In the genomic region with DNA sequence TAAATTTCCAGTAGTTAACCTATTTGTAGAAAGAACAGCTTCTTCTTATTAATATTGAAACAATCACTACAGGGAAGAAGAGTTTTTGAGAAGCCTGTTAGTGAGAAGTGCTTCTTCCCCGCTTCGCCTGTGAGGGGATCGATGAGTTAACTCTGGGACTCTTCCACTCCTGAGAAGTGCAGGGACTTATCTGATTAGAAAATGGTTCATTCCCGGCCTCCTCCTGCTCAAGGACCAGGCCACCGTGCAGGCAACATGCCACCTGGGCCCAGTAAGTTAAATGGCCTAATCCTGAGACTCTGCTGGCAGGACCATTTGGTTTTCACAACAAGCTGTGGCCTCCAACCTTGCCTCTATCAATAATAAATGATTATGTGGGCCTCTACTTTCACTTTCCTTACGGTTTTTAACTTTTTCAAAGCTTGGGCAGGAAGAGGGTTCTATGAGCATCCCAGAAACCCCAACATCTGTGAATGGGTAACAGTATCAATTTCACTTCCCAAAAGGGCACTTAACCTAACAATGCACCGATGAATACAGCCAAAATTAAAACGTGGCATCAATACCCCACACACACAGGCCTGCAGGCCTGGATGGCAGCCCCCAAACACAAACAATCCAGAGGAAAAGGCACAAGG, we compare ENCODE assay signal across 12 cellular contexts. TPM values are rescaled to one million over a fixed set of nuclear protein-coding genes. Genes with fewer than 3 reads are reported as not detected.
DNase-seq lines count a peak whose midpoint lies in the region; ATAC-seq, FAIRE-seq and TF ChIP-seq lines count a peak whose summit lies in the region.
"Had no signal": no experiment of that assay in that cellular context is flagged by ENCODE, and none has a peak within 500 bp of the region (broad histone marks: within the 10 kb centered on the region; RNA-seq: fewer than 3 reads in every experiment).

No MANE protein-coding gene starts in this region.

- H3K36me3 Mint-ChIP-seq in activated CD4-positive, alpha-beta T cell treated with anti-CD3 and anti-CD28 coated beads, Interleukin-2, amount 10 ng/mL, durations not matched to agents 24 days and 14 days (ENCODE audit: low read depth): no peaks in the 10 kb centered on the region
- H3K36me3 Mint-ChIP-seq in neural crest cell (ENCODE audit: low read depth): no peaks in the 10 kb centered on the region

- intact Hi-C loops in activated CD4-positive, alpha-beta T cell treated with anti-CD3 and anti-CD28 coated beads, Interleukin-2, amount 10 ng/mL, durations not matched to agents 24 days and 14 days (cut with micrococcal nuclease): no loop called here

- no peaks in the 10 kb centered on the region for H3K9me3 ChIP-seq in Loucy (ENCODE audit: insufficient read depth, low read depth, low read length)
- H3K9me3 ChIP-seq: BE2C had no signal

- DNase-seq in activated CD4-positive, alpha-beta T cell treated with anti-CD3 and anti-CD28 coated beads, Interleukin-2, amount 10 ng/mL, durations not matched to agents 24 days and 14 days: no peak
- no peak for DNase-seq in activated CD4-positive, alpha-beta T cell treated with anti-CD3 and anti-CD28 coated beads, Interleukin-2, amount 50 U/mL, for 48 hours
- DNase-seq in neural crest cell (ENCODE audit: low read depth, low spot score) (no peak), HTR-8/SVneo (ENCODE audit: insufficient read length, low spot score) (no peak), GM12892 (ENCODE audit: insufficient read length) (no peak)
- DNase-seq: activated T-cell treated with anti-CD3 and anti-CD28 coated beads, Interleukin-2, amount 50 U/mL, for 48 hours; BE2C; NCI-H1105 treated with DMSO at 0.1 percent for 48 hours had no signal

- H3K27ac Mint-ChIP-seq in activated CD4-positive, alpha-beta T cell treated with anti-CD3 and anti-CD28 coated beads, Interleukin-2, amount 10 ng/mL, durations not matched to agents 24 days and 14 days: peak overlapping the region; percentile 58
- H3K27ac Mint-ChIP-seq in neural crest cell (ENCODE audit: unreplicated experiment): peak overlapping the region; percentile 75

- no peaks in the 10 kb centered on the region; the same call in 1 of the 2 replicates for H3F3A ChIP-seq in Loucy (ENCODE audit: low read depth)

- no peaks in the 10 kb centered on the region for H3K9me2 ChIP-seq in Loucy (replicated peaks; ENCODE audit: low read depth, low read length)

- peaks cover 86% of the 10 kb centered on the region for H3K79me2 ChIP-seq in Loucy (ENCODE audit: insufficient read depth, low read length)

- no peak overlapping the region for H3K4me3 ChIP-seq in Loucy (ENCODE audit: low read length, poor library complexity, severe bottlenecking)

- TF ChIP-seq POLR2A in GM12892 (IDR thresholded peaks at IDR 0.05; ENCODE audit: low read depth, low read length): no peak

- H3K27me3 Mint-ChIP-seq in activated CD4-positive, alpha-beta T cell treated with anti-CD3 and anti-CD28 coated beads, Interleukin-2, amount 10 ng/mL, durations not matched to agents 24 days and 14 days: no peaks in the 10 kb centered on the region
- H3K27me3 Mint-ChIP-seq in neural crest cell (ENCODE audit: low read depth): no peaks in the 10 kb centered on the region

- H3K9me3 Mint-ChIP-seq in activated CD4-positive, alpha-beta T cell treated with anti-CD3 and anti-CD28 coated beads, Interleukin-2, amount 10 ng/mL, durations not matched to agents 24 days and 14 days: peaks cover 8% of the 10 kb centered on the region
- H3K9me3 Mint-ChIP-seq in neural crest cell: no peaks in the 10 kb centered on the region

- H2AFZ ChIP-seq in Loucy (ENCODE audit: low read length): no peak overlapping the region

- TF ChIP-seq CTCF in Loucy (conservative IDR thresholded peaks at IDR 0.05; ENCODE audit: low read length): no peak
- TF ChIP-seq CTCF in neural crest cell (conservative IDR thresholded peaks at IDR 0.05): no peak

- no peaks in the 10 kb centered on the region for H3K27me3 ChIP-seq in Loucy (ENCODE audit: insufficient read depth, low read length, poor library complexity, severe bottlenecking)
- H3K27me3 ChIP-seq: BE2C had no signal

- H3K9ac ChIP-seq in Loucy (ENCODE audit: low read depth, low read length, poor library complexity, severe bottlenecking): peak overlapping the region; percentile 3

- peaks cover 39% of the 10 kb centered on the region for H3K4me1 Mint-ChIP-seq in activated CD4-positive, alpha-beta T cell treated with anti-CD3 and anti-CD28 coated beads, Interleukin-2, amount 10 ng/mL, durations not matched to agents 24 days and 14 days
- H3K4me1 Mint-ChIP-seq in neural crest cell: peaks cover 75% of the 10 kb centered on the region

- H3K4me2 ChIP-seq in Loucy (ENCODE audit: low read depth, low read length, poor library complexity, severe bottlenecking): peak overlapping the region; percentile 11

- FAIRE-seq in HTR-8/SVneo (lab: Jason Lieb, UNC): no peak
- FAIRE-seq in GM12892 (lab: Jason Lieb, UNC): no peak

- H3K4me3 Mint-ChIP-seq in activated CD4-positive, alpha-beta T cell treated with anti-CD3 and anti-CD28 coated beads, Interleukin-2, amount 10 ng/mL, durations not matched to agents 24 days and 14 days: peak overlapping the region; percentile 29
- peak overlapping the region; percentile 29 for H3K4me3 Mint-ChIP-seq in neural crest cell

- H3K36me3 ChIP-seq in Loucy (ENCODE audit: insufficient read depth, low read length): no peaks in the 10 kb centered on the region
- H3K36me3 ChIP-seq: BE2C had no signal

- ATAC-seq in GM21576 (IDR thresholded peaks at IDR 0.05; ENCODE audit: unreplicated experiment): peak; percentile 34
- ATAC-seq in HG02571 (IDR thresholded peaks at IDR 0.05; ENCODE audit: unreplicated experiment): no peak
- ATAC-seq: SK-N-SH treated with all-trans-retinoic acid at 6 μM for 48 hours had no signal

- H4K20me1 ChIP-seq in Loucy (ENCODE audit: insufficient read depth, low read length, poor library complexity, severe bottlenecking): no peaks in the 10 kb centered on the region

- H3K4me1 ChIP-seq in Loucy (ENCODE audit: insufficient read depth, low read length, poor library complexity, severe bottlenecking): peaks cover 63% of the 10 kb centered on the region

RNA-seq across cellular contexts. Expression of a gene that starts 33.1 kb away (rescaled TPM):
- total RNA-seq in activated CD4-positive, alpha-beta T cell treated with anti-CD3 and anti-CD28 coated beads, Interleukin-2, amount 10 ng/mL, durations not matched to agents 24 days and 14 days: 3.1 and 4.1 TPM in 2 replicates
- 34.5 and 38.7 TPM in 2 replicates for total RNA-seq in neural crest cell
- not detected for polyA plus RNA-seq in GM12892 (2012; ENCODE audit: missing spikeins)
